16 cellular contexts compared by ENCODE assay signal in the genomic region with DNA sequence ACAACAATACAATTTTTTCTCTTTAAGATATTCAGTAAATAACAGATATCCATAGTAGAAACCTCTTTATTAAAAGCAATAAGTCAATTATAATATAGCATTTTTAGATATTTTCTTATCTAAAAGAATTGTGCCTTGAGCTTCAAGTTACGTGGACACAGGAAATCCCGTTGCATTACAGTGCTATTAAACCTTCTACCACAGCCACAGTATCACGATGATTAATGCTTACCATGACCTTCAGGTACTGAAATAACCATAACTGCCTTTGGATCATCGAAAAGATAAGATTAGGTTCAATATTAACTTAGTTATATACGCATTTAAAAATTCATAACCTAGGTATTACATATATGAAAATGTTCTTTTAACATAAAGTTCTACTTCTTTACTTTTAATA.
"Had no signal": no experiment of that assay in that cellular context is flagged by ENCODE, and none has a peak within 500 bp of the region (broad histone marks: within the 10 kb centered on the region; RNA-seq: fewer than 3 reads in every experiment).

No MANE protein-coding gene starts in this region.

- H3K27ac ChIP-seq: coronary artery, neural progenitor cell, right lobe of liver, suprapubic skin had no signal

- ATAC-seq: left lobe of liver, right lobe of liver had no signal

- H3K4me1 ChIP-seq: neural progenitor cell, right lobe of liver, suprapubic skin had no signal

- H3K27me3 ChIP-seq: neural progenitor cell, right lobe of liver, suprapubic skin had no signal

- H3K9me3 ChIP-seq: right lobe of liver, suprapubic skin had no signal

- DNase-seq: activated CD4-positive, alpha-beta T cell treated with anti-CD3 and anti-CD28 coated beads, Interleukin-2, amount 10 ng/mL, durations not matched to agents 7 days and 5 days; activated naive CD4-positive, alpha-beta T cell treated with anti-CD3 and anti-CD28 coated beads, Interleukin-2, amount 50 U/mL, for 16 hours; activated T-cell treated with anti-CD3 and anti-CD28 coated beads for 4 hours; central memory CD4-positive, alpha-beta T cell; effector CD4-positive, alpha-beta T cell; foreskin melanocyte; head of caudate nucleus; immature natural killer cell; mammary epithelial cell; naive B cell; right lobe of liver; trophoblast cell had no signal

- H3K4me3 ChIP-seq: coronary artery, neural progenitor cell, right lobe of liver, suprapubic skin had no signal

- H3K36me3 ChIP-seq: right lobe of liver had no signal
